In genomic region chr4:6613676-6614651, GRCh38 we compare ENCODE assay signal across 23 cellular contexts. TPM values are rescaled to one million over a fixed set of nuclear protein-coding genes. Genes with fewer than 3 reads are reported as not detected.
DNase-seq lines count a peak whose midpoint lies in the region; ATAC-seq, FAIRE-seq and TF ChIP-seq lines count a peak whose summit lies in the region.
"Had no signal": no experiment of that assay in that cellular context is flagged by ENCODE, and none has a peak within 500 bp of the region (broad histone marks: within the 10 kb centered on the region; RNA-seq: fewer than 3 reads in every experiment).

No MANE protein-coding gene starts in this region.

- FAIRE-seq in K562 (lab: Jason Lieb, UNC) = no peak
- FAIRE-seq: GM12878, HTR-8/SVneo had no signal

- no TSS peak for BruUV-seq in K562 (replicated peaks; lab: Mats Ljungman, UMichigan)

- H3K4me1 Mint-ChIP-seq in stimulated activated naive CD8-positive, alpha-beta T cell treated with anti-CD3 and anti-CD28 coated beads, Interleukin-15, Interleukin-2, amounts not matched to agents 100 ng/mL and 50 ng/mL, for 24 hours (ENCODE audit: low read depth) = no peaks in the 10 kb centered on the region
- H3K4me1 Mint-ChIP-seq in stimulated activated naive CD8-positive, alpha-beta T cell treated with anti-CD3 and anti-CD28 coated beads, Interleukin-15, amount 100 ng/mL, for 72 hours = no peaks in the 10 kb centered on the region
- H3K4me1 Mint-ChIP-seq: GM23338 had no signal

- H3K9me1 ChIP-seq in K562 (ENCODE audit: control insufficient read depth, insufficient read depth, low read length) = no peaks in the 10 kb centered on the region

- in situ Hi-C loops in K562 (cut with MboI) = no loop called here

- CTCF ChIA-PET in K562 (lab: Yijun Ruan, JAX; ENCODE audit: low intra/inter-chr PET ratio) = no interaction called here

- peaks cover 0 to 7% of the 10 kb centered on the region in 2 experiments; a peak in 1 of 5 replicates for H3K4me1 ChIP-seq in K562 (replicated peaks in 1 of 2; ENCODE audit: control insufficient read depth in 2 of 2, insufficient read depth in 2 of 2, low read length in 2 of 2)

- no peak for TF ChIP-seq CTCF in K562 (IDR thresholded peaks at IDR 0.05 in 2 of 3, conservative IDR thresholded peaks at IDR 0.05 in 1 of 3; ENCODE audit: insufficient read depth in 2 of 3, low read depth in 1 of 3, low read length in 3 of 3)

- H3K79me2 ChIP-seq in K562 (ENCODE audit: control insufficient read depth, insufficient read depth, low read length) = no peaks in the 10 kb centered on the region

- TF ChIP-seq POLR2A in K562 (conservative IDR thresholded peaks at IDR 0.05) = no peak

- H3K36me3 Mint-ChIP-seq in stimulated activated naive CD8-positive, alpha-beta T cell treated with anti-CD3 and anti-CD28 coated beads, Interleukin-15, Interleukin-2, amounts not matched to agents 100 ng/mL and 50 ng/mL, for 24 hours (ENCODE audit: low read depth) = peaks cover 39% of the 10 kb centered on the region

- peaks cover 8% of the 10 kb centered on the region; the same call in 1 of the 3 replicates for H3K36me3 ChIP-seq in K562 (ENCODE audit: control insufficient read depth, insufficient read depth, low read length)

- 72% methylated on average over 14 of the region's 17 CpGs for WGBS in K562 (ENCODE audit: insufficient coverage, low coverage, missing lambda C conversion rate)

- H3K27ac Mint-ChIP-seq in stimulated activated naive CD8-positive, alpha-beta T cell treated with anti-CD3 and anti-CD28 coated beads, Interleukin-15, Interleukin-2, amounts not matched to agents 100 ng/mL and 50 ng/mL, for 24 hours = peak overlapping the region; percentile 52
- H3K27ac Mint-ChIP-seq in stimulated activated naive CD8-positive, alpha-beta T cell treated with anti-CD3 and anti-CD28 coated beads, Interleukin-15, amount 100 ng/mL, for 72 hours = peak overlapping the region in 1 of 2 donors; percentile 95
- H3K27ac Mint-ChIP-seq: GM23338 had no signal

- no peak for TF ChIP-seq RAD21 in K562 (CRISPR knock-in tag; conservative IDR thresholded peaks at IDR 0.05 in 1 of 2, IDR thresholded peaks at IDR 0.05 in 1 of 2)

- H3K27me3 ChIP-seq in K562 (ENCODE audit: control insufficient read depth in 2 of 2, insufficient read depth in 2 of 2, low read length in 2 of 2) = no peaks in the 10 kb centered on the region; a peak in 1 of 5 replicates

- ATAC-seq in stimulated activated naive CD8-positive, alpha-beta T cell treated with anti-CD3 and anti-CD28 coated beads, Interleukin-15, amount 100 ng/mL, for 72 hours = no peak
- ATAC-seq in K562 (no peak), GM18520 (IDR thresholded peaks at IDR 0.05; ENCODE audit: unreplicated experiment) (no peak)
- ATAC-seq: GM12878, GM23338 had no signal

- no peaks in the 10 kb centered on the region for H3K27me3 Mint-ChIP-seq in stimulated activated naive CD8-positive, alpha-beta T cell treated with anti-CD3 and anti-CD28 coated beads, Interleukin-15, Interleukin-2, amounts not matched to agents 100 ng/mL and 50 ng/mL, for 24 hours
- H3K27me3 Mint-ChIP-seq in stimulated activated naive CD8-positive, alpha-beta T cell treated with anti-CD3 and anti-CD28 coated beads, Interleukin-15, amount 100 ng/mL, for 72 hours = no peaks in the 10 kb centered on the region
- H3K27me3 Mint-ChIP-seq: CD4-positive, alpha-beta memory T cell had no signal

- 0 out of 2 replicates have a peak, but pooled peaks cover under 1% of the 10 kb centered on the region for H4K20me1 ChIP-seq in K562 (replicated peaks; ENCODE audit: control insufficient read depth, insufficient read depth, low read length)

- no peaks in the 10 kb centered on the region; the same call in 1 of the 2 replicates for H3K9me3 ChIP-seq in K562 (replicated peaks; ENCODE audit: control insufficient read depth, insufficient read depth, low read depth, low read length)

- no peak overlapping the region for H3K4me3 ChIP-seq in K562
- H3K4me3 ChIP-seq: GM12878, GM23338 had no signal

- H3K27ac ChIP-seq in K562 (ENCODE audit: extremely low read depth, low read depth, low read length) = no peak overlapping the region
- H3K27ac ChIP-seq: KMS-11, RWPE1 had no signal

- intact Hi-C loops in K562 (cut with micrococcal nuclease) = no loop called here
- intact Hi-C loops in posterior vena cava (cut with DNase I) = no loop called here

- H2AFZ ChIP-seq in K562 (ENCODE audit: low read depth, low read length) = no peak overlapping the region
- H2AFZ ChIP-seq: GM23338 had no signal

- H3K9ac ChIP-seq in K562 (ENCODE audit: insufficient read depth in 1 of 2, low read depth in 2 of 2, low read length in 2 of 2) = peak overlapping the region in 1 of 2 experiments; percentile 14; a peak in 2 of 4 replicates
- H3K9ac ChIP-seq: KMS-11 had no signal

- no peaks in the 10 kb centered on the region for H3K9me3 Mint-ChIP-seq in stimulated activated naive CD8-positive, alpha-beta T cell treated with anti-CD3 and anti-CD28 coated beads, Interleukin-15, Interleukin-2, amounts not matched to agents 100 ng/mL and 50 ng/mL, for 24 hours
- no peaks in the 10 kb centered on the region for H3K9me3 Mint-ChIP-seq in stimulated activated naive CD8-positive, alpha-beta T cell treated with anti-CD3 and anti-CD28 coated beads, Interleukin-15, amount 100 ng/mL, for 72 hours
- H3K9me3 Mint-ChIP-seq: CD4-positive, alpha-beta memory T cell; GM23338 had no signal

- no peak overlapping the region for H3K4me3 Mint-ChIP-seq in stimulated activated naive CD8-positive, alpha-beta T cell treated with anti-CD3 and anti-CD28 coated beads, Interleukin-15, Interleukin-2, amounts not matched to agents 100 ng/mL and 50 ng/mL, for 24 hours
- no peak overlapping the region for H3K4me3 Mint-ChIP-seq in stimulated activated naive CD8-positive, alpha-beta T cell treated with anti-CD3 and anti-CD28 coated beads, Interleukin-15, amount 100 ng/mL, for 72 hours
- H3K4me3 Mint-ChIP-seq: CD4-positive, alpha-beta memory T cell; GM23338 had no signal

- no peak overlapping the region for H3K4me2 ChIP-seq in K562 (ENCODE audit: insufficient read depth, low read length)
- H3K4me2 ChIP-seq: GM23338, KMS-11 had no signal

- DNase-seq in stimulated activated naive CD8-positive, alpha-beta T cell treated with anti-CD3 and anti-CD28 coated beads, Interleukin-15, amount 100 ng/mL, for 72 hours = no peak
- DNase-seq in K562 (ENCODE audit: extremely low read depth in 1 of 4, low spot score in 3 of 4) = no peak
- peak; percentile 57 for DNase-seq in posterior vena cava (ENCODE audit: low spot score)
- no peak for DNase-seq in cerebellum (ENCODE audit: low spot score)
- no peak for DNase-seq in cerebellar nuclear complex (lab: John Stamatoyannopoulos, UW)
- DNase-seq: CD4-positive, alpha-beta memory T cell; DND-41; HCEC 1CT; NCI-H1092 treated with DMSO at 0.1 percent for 48 hours; NCI-H146; NCI-H2029; NCI-H2227 treated with DMSO at 0.1 percent for 48 hours; NCI-H524; NCI-H774; NK-92 treated with Interleukin-12 subunit alpha and Interleukin-12 subunit beta, amount 100 ng/mL, for 24 hours; SIG-M5 had no signal

- TF ChIP-seq EP300 in K562 (IDR thresholded peaks at IDR 0.05; ENCODE audit: low read length) = no peak

- POLR2A ChIA-PET in K562 (lab: Yijun Ruan, JAX) = interaction anchor here (0.6 to 2.0 kb wide), 6 partner anchors 10 to 81 kb away, joined by 3 to 7 read pairs (median 4); no protein-coding TSS in a partner anchor

TF ChIP-seq in K562, 482 proteins besides CTCF, POLR2A, EP300 and RAD21 (continues in another document):
- TF ChIP-seq FOS (IDR thresholded peaks at IDR 0.05; ENCODE audit: extremely low read depth, insufficient read length) = no peak
- peak; percentile 35; the same call in 1 of the 2 replicates for TF ChIP-seq ETV1 (tag; conservative IDR thresholded peaks at IDR 0.05; ENCODE audit: low read depth)
- no peak for TF ChIP-seq DNMT1 (IDR thresholded peaks at IDR 0.05)

RNA-seq across cellular contexts. Expression of gene MRFAP1, which starts 26.5 kb away (rescaled TPM):
- 15.5 and 27.2 TPM in 2 replicates for total RNA-seq in K562 (2011; cell fraction: chromatin; rRNA removed; ENCODE audit: low replicate concordance)
- total RNA-seq in K562 (2011; cell fraction: nucleolus; rRNA removed) = 14.7 and 15.3 TPM in 2 replicates
- 23.0 and 24.2 TPM in 2 replicates for total RNA-seq in K562 (2011; cell fraction: nucleoplasm; rRNA removed)
- total RNA-seq in K562 (2014; rRNA removed) = 147 and 234 TPM in 2 replicates
- total RNA-seq in K562 (2014; rRNA removed; fragmentation: Illumina TruSeq; extraction: Trizol) = 151 and 173 TPM in 2 replicates
- total RNA-seq in K562 (2015; rRNA removed; fragmentation: Illumina TruSeq; extraction: Trizol) = 163 and 171 TPM in 2 replicates
- total RNA-seq in K562 (2021) = 257 and 270 TPM in 2 replicates
- polyA plus RNA-seq in K562 (2011; rRNA removed) = 123 and 143 TPM in 2 replicates
- polyA plus RNA-seq in K562 (2011; cell fraction: cytosol; rRNA removed) = 93.5 and 146 TPM in 2 replicates
- 74.4 and 83.5 TPM in 2 replicates for polyA plus RNA-seq in K562 (2011; cell fraction: nucleus; rRNA removed)
- polyA plus RNA-seq in K562 (2012) = 285 and 344 TPM in 2 replicates
- polyA plus RNA-seq in K562 (2014; fragmentation: Illumina TruSeq; extraction: Trizol) = 185 and 221 TPM in 2 replicates
- 10 to 100 TPM; 46.0 to 59.9 TPM for polyA plus RNA-seq in K562 (2014; fragmentation: Nextera tagmentation; extraction: Ambion mirVana)
- polyA plus RNA-seq in K562 (2014; rRNA removed) = 251 and 255 TPM in 2 replicates
- 49.7 and 58.2 TPM in 2 replicates for polyA minus RNA-seq in K562 (2011; rRNA and poly(A)+ RNA removed)
- polyA minus RNA-seq in K562 (2011; cell fraction: cytosol; rRNA and poly(A)+ RNA removed) = 37.6 and 63.5 TPM in 2 replicates
- polyA minus RNA-seq in K562 (2011; cell fraction: nucleus; rRNA and poly(A)+ RNA removed) = 13.9 and 29.2 TPM in 2 replicates
- 100 to 1,000 TPM; 223 to 237 TPM for total RNA-seq in posterior vena cava
- 89.2 TPM for total RNA-seq in cerebellum

RNA-seq across cellular contexts. Expression of gene MAN2B2, which starts 39.0 kb away (rescaled TPM):
- 7.7 and 16.2 TPM in 2 replicates for total RNA-seq in K562 (2011; cell fraction: chromatin; rRNA removed; ENCODE audit: low replicate concordance)
- 17.6 and 18.3 TPM in 2 replicates for total RNA-seq in K562 (2011; cell fraction: nucleolus; rRNA removed)
- 12.6 TPM in 2 replicates for total RNA-seq in K562 (2011; cell fraction: nucleoplasm; rRNA removed)
- total RNA-seq in K562 (2014; rRNA removed) (5.3 and 6.0 TPM in 2 replicates), K562 (2014; rRNA removed; fragmentation: Illumina TruSeq; extraction: Trizol) (1.7 TPM in 2 replicates), K562 (2015; rRNA removed; fragmentation: Illumina TruSeq; extraction: Trizol) (3.8 and 4.1 TPM in 2 replicates), K562 (2021) (8.5 and 8.8 TPM in 2 replicates), posterior vena cava (10 to 100 TPM; 23.7 to 36.3 TPM), cerebellum (6.4 TPM)
- polyA plus RNA-seq in K562 (2011; rRNA removed) (2.5 and 3.7 TPM in 2 replicates), K562 (2014; fragmentation: Illumina TruSeq; extraction: Trizol) (3.7 and 4.8 TPM in 2 replicates), K562 (2014; fragmentation: Nextera tagmentation; extraction: Ambion mirVana) (under 1 TPM; 0.21 to 0.27 TPM), K562 (2014; rRNA removed) (4.2 and 4.9 TPM in 2 replicates)
- polyA plus RNA-seq in K562 (2011; cell fraction: cytosol; rRNA removed) = 3.8 and 8.3 TPM in 2 replicates
- polyA plus RNA-seq in K562 (2011; cell fraction: nucleus; rRNA removed) = 8.0 and 12.5 TPM in 2 replicates
- polyA plus RNA-seq in K562 (2012) = 5.9 and 18.3 TPM in 2 replicates
- 2.5 and 3.6 TPM in 2 replicates for polyA minus RNA-seq in K562 (2011; rRNA and poly(A)+ RNA removed)
- polyA minus RNA-seq in K562 (2011; cell fraction: cytosol; rRNA and poly(A)+ RNA removed) = 6.9 and 13.0 TPM in 2 replicates
- 5.7 and 6.0 TPM in 2 replicates for polyA minus RNA-seq in K562 (2011; cell fraction: nucleus; rRNA and poly(A)+ RNA removed)
